ENCODE assay signal across 12 cellular contexts in the genomic region with DNA sequence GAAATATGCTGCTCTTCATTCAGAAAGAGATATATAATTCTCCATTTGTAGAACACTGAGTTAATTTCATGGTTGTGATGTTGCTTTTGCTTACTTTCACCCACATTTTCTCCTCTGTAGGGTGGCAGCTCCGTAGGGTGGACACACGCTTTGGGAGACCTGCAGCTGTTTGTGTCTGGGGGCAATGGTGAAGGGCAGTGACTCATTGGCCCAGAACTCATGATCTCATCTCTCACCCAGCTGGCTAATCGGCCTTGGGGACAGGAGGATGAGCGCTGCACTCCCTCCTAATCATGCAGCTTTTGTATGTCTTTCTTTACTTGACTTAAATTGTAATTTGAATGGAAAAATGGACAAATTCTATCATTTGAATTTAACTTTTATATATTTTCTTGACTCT. TPM values are rescaled to one million over a fixed set of nuclear protein-coding genes. Genes with fewer than 3 reads are reported as not detected.
DNase-seq lines count a peak whose midpoint lies in the region; ATAC-seq, FAIRE-seq and TF ChIP-seq lines count a peak whose summit lies in the region.
"Had no signal": no experiment of that assay in that cellular context is flagged by ENCODE, and none has a peak within 500 bp of the region (broad histone marks: within the 10 kb centered on the region; RNA-seq: fewer than 3 reads in every experiment).

No MANE protein-coding gene starts in this region.

- peak; percentile 78 for DNase-seq in AG08395 (ENCODE audit: low spot score)
- peak; percentile 21 for DNase-seq in NB4 (ENCODE audit: low read depth)
- DNase-seq in bronchial epithelial cell (ENCODE audit: low read depth) = peak; percentile 60
- DNase-seq in islet precursor cell = peak; percentile 91
- DNase-seq in stimulated activated CD4-positive, alpha-beta T cell treated with anti-CD3 and anti-CD28 coated beads, Interleukin-4, amount 100 ng/mL, for 4 hours = no peak
- DNase-seq in GM19238 (ENCODE audit: insufficient read length, low spot score) = no peak
- DNase-seq in stimulated activated naive B cell treated with anti-CD40 and anti-IgM and Interleukin-4, amounts not matched to agents 10 μg/mL and 1 μg/mL and 100 μg/mL, for 72 hours = no peak
- DNase-seq: activated naive CD4-positive, alpha-beta T cell treated with anti-CD3 and anti-CD28 coated beads, Interleukin-2, amount 10 ng/mL, durations not matched to agents 7 days and 5 days; NCI-H1092; stimulated activated naive CD8-positive, alpha-beta T cell treated with anti-CD3 and anti-CD28 coated beads, Interleukin-15, amount 100 ng/mL, for 72 hours had no signal

- H3K4me3 ChIP-seq in NB4 (ENCODE audit: low read depth, low read length) (no peak overlapping the region), bronchial epithelial cell (ENCODE audit: low read depth, low read length) (no peak overlapping the region)
- H3K4me3 ChIP-seq: GM12878 had no signal

- H3K9me3 Mint-ChIP-seq in stimulated activated naive B cell treated with anti-CD40 and anti-IgM and Interleukin-4, amounts not matched to agents 10 μg/mL and 1 μg/mL and 100 μg/mL, for 72 hours = no peaks in the 10 kb centered on the region

- H3K27me3 Mint-ChIP-seq in stimulated activated naive B cell treated with anti-CD40 and anti-IgM and Interleukin-4, amounts not matched to agents 10 μg/mL and 1 μg/mL and 100 μg/mL, for 72 hours = no peaks in the 10 kb centered on the region
- H3K27me3 Mint-ChIP-seq: activated naive CD4-positive, alpha-beta T cell treated with anti-CD3 and anti-CD28 coated beads, Interleukin-2, amount 10 ng/mL, durations not matched to agents 7 days and 5 days; stimulated activated naive CD8-positive, alpha-beta T cell treated with anti-CD3 and anti-CD28 coated beads, Interleukin-15, amount 100 ng/mL, for 72 hours had no signal

- H3K36me3 ChIP-seq in bronchial epithelial cell (ENCODE audit: control insufficient read depth, insufficient read depth, low read length) = no peaks in the 10 kb centered on the region

- no peak for TF ChIP-seq POLR2A in NB4 (IDR thresholded peaks at IDR 0.05; ENCODE audit: extremely low read depth, insufficient read length)

- no peak for ATAC-seq in stimulated activated naive B cell treated with anti-CD40 and anti-IgM and Interleukin-4, amounts not matched to agents 10 μg/mL and 1 μg/mL and 100 μg/mL, for 72 hours (replicated peaks)
- ATAC-seq in GM21526 (IDR thresholded peaks at IDR 0.05; ENCODE audit: low FRiP score, unreplicated experiment) = no peak
- ATAC-seq: GM12878; stimulated activated naive CD8-positive, alpha-beta T cell treated with anti-CD3 and anti-CD28 coated beads, Interleukin-15, amount 100 ng/mL, for 72 hours had no signal

- H3K4me3 Mint-ChIP-seq in stimulated activated naive B cell treated with anti-CD40 and anti-IgM and Interleukin-4, amounts not matched to agents 10 μg/mL and 1 μg/mL and 100 μg/mL, for 72 hours = no peak overlapping the region
- H3K4me3 Mint-ChIP-seq: activated naive CD4-positive, alpha-beta T cell treated with anti-CD3 and anti-CD28 coated beads, Interleukin-2, amount 10 ng/mL, durations not matched to agents 7 days and 5 days; stimulated activated naive CD8-positive, alpha-beta T cell treated with anti-CD3 and anti-CD28 coated beads, Interleukin-15, amount 100 ng/mL, for 72 hours had no signal

- TF ChIP-seq CTCF in NB4 (IDR thresholded peaks at IDR 0.05; ENCODE audit: low read depth, low read length) (no peak), bronchial epithelial cell (IDR thresholded peaks at IDR 0.05; ENCODE audit: insufficient read depth, low read length, severe bottlenecking) (no peak)

- H3K27ac Mint-ChIP-seq in stimulated activated naive B cell treated with anti-CD40 and anti-IgM and Interleukin-4, amounts not matched to agents 10 μg/mL and 1 μg/mL and 100 μg/mL, for 72 hours = no peak overlapping the region
- H3K27ac Mint-ChIP-seq: activated naive CD4-positive, alpha-beta T cell treated with anti-CD3 and anti-CD28 coated beads, Interleukin-2, amount 10 ng/mL, durations not matched to agents 7 days and 5 days; stimulated activated naive CD8-positive, alpha-beta T cell treated with anti-CD3 and anti-CD28 coated beads, Interleukin-15, amount 100 ng/mL, for 72 hours had no signal

- FAIRE-seq in bronchial epithelial cell (lab: Jason Lieb, UNC) = no peak
- FAIRE-seq: GM12878 had no signal

- peaks cover 0 to 2% of the 10 kb centered on the region in 2 donors for H3K36me3 Mint-ChIP-seq in stimulated activated naive B cell treated with anti-CD40 and anti-IgM and Interleukin-4, amounts not matched to agents 10 μg/mL and 1 μg/mL and 100 μg/mL, for 72 hours

- H3K27me3 ChIP-seq in bronchial epithelial cell (ENCODE audit: control insufficient read depth, insufficient read depth, low read length) = no peaks in the 10 kb centered on the region

- peaks cover 3 to 5% of the 10 kb centered on the region in 2 donors for H3K4me1 Mint-ChIP-seq in stimulated activated naive B cell treated with anti-CD40 and anti-IgM and Interleukin-4, amounts not matched to agents 10 μg/mL and 1 μg/mL and 100 μg/mL, for 72 hours

RNA-seq across cellular contexts. Expression of a gene that starts 9.6 kb away (rescaled TPM):
- total RNA-seq in bronchial epithelial cell = 0.64 and 0.79 TPM in 2 replicates

Comparison
In these comparisons a context has a peak if more than half of its experiments do, and no peak if none do; other contexts are left out.
1. DNase-seq: peak in AG08395 (single experiment), NB4 (single experiment), bronchial epithelial cell (single experiment) and islet precursor cell (single experiment); none in stimulated activated CD4-positive, alpha-beta T cell treated with anti-CD3 and anti-CD28 coated beads, Interleukin-4, amount 100 ng/mL, for 4 hours (0 of 2), GM19238 (single experiment) and stimulated activated naive B cell treated with anti-CD40 and anti-IgM and Interleukin-4, amounts not matched to agents 10 μg/mL and 1 μg/mL and 100 μg/mL, for 72 hours (single experiment).